In the genomic region with DNA sequence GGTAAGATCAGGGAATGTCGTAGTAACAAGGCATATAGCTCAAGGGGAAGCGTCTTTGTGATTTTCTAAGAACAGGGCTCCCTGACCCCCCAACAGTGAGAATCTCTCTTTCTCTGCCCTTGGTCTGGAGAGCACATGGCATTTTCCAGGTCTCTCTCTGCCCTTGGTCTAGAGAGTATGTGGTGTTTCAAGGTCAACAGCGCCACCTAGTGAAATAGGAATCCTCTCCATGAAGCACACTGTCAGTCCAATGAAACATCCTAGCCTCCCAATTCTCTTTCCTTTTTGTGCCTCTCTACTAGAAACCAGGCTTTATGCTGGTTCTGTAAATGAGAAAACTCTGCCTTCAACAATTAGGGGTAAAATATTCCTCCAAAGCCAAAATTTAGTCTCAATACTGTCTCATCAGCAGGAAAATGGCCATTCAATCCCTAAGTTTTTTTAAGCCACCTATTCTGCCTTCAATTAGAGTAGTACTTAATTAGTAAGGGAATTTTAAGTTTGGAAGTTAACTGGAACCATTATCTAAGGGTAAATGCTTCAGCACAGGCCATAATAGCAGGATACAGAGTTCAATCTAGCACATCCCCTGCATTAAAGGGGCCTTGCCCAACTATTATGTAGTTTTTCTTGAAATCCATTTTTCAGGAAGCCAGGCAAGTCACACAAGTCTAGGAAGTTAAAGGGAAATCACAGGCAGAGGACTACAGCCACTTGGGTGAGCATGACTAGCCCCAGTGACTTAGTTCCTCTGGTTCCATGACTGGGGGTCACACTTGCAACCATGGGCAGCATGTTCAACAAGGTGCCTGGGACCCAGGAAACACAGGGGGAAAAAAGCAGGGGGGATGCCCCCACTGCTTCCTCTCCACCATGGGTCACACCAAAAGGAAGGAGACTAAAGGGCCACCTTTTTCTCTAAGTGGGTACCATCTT, we compare ENCODE assay signal across 8 cellular contexts. TPM values are rescaled to one million over a fixed set of nuclear protein-coding genes. Genes with fewer than 3 reads are reported as not detected.
DNase-seq lines count a peak whose midpoint lies in the region; ATAC-seq, FAIRE-seq and TF ChIP-seq lines count a peak whose summit lies in the region.

No MANE protein-coding gene starts in this region.

- no peak for DNase-seq in D721Med (ENCODE audit: insufficient read length, low spot score)
- peak; percentile 86 for DNase-seq in Karpas-422
- DNase-seq in RPMI7951 (ENCODE audit: low read depth) = peak; percentile 68
- DNase-seq in mammary epithelial cell = peak; percentile 63
- DNase-seq in left lung = no peak
- DNase-seq in HPDE6-E6E7 (ENCODE audit: extremely low spot score) = no peak

- H3K9me3 ChIP-seq in Karpas-422 (ENCODE audit: low read length) = peaks cover 6% of the 10 kb centered on the region; the same call in 1 of the 2 replicates
- H3K9me3 ChIP-seq in mammary epithelial cell (replicated peaks; ENCODE audit: insufficient read depth, low read length) = no peaks in the 10 kb centered on the region
- peaks cover 0 to 47% of the 10 kb centered on the region in 2 donors for H3K9me3 ChIP-seq in left lung

- H3K27me3 ChIP-seq in Karpas-422 (ENCODE audit: low read length) = no peaks in the 10 kb centered on the region
- no peaks in the 10 kb centered on the region for H3K27me3 ChIP-seq in mammary epithelial cell (ENCODE audit: insufficient read depth, low read length)
- H3K27me3 ChIP-seq in left lung = no peaks in the 10 kb centered on the region

- H4K20me1 ChIP-seq in Karpas-422 (ENCODE audit: insufficient read depth, low read depth, low read length) = no peaks in the 10 kb centered on the region
- H4K20me1 ChIP-seq in mammary epithelial cell (ENCODE audit: insufficient read depth, low read length) = no peaks in the 10 kb centered on the region

- intact Hi-C loops in mammary epithelial cell (cut with micrococcal nuclease) = loop anchor here (1.0 to 10.0 kb wide), 5 partner anchors 197 to 973 kb away; no protein-coding TSS in a partner anchor
- intact Hi-C loops in left lung (cut with DNase I) = loop anchor here in 1 of 2 donors (10.0 kb wide), 1 partner anchor 773 kb away; no protein-coding TSS in a partner anchor

- FAIRE-seq in D721Med (lab: Jason Lieb, UNC) = peak; percentile 98

- CTCF ChIA-PET in mammary epithelial cell (lab: Charles Lee; ENCODE audit: low non-redundant PET) = no interaction called here

- H3K79me2 ChIP-seq in Karpas-422 (ENCODE audit: low read length) = peaks cover 74% of the 10 kb centered on the region
- H3K79me2 ChIP-seq in mammary epithelial cell (ENCODE audit: insufficient read depth, low read length) = peaks cover 40% of the 10 kb centered on the region

- no TSS peak for BruUV-seq in mammary epithelial cell (replicated peaks; lab: Mats Ljungman, UMichigan)

- H2AFZ ChIP-seq in Karpas-422 (ENCODE audit: low read length) (no peak overlapping the region), mammary epithelial cell (ENCODE audit: low read depth, low read length) (peak overlapping the region; percentile 3)

- H3K4me1 ChIP-seq in Karpas-422 (ENCODE audit: low read length) (no peaks in the 10 kb centered on the region), mammary epithelial cell (ENCODE audit: insufficient read depth, low read length) (no peaks in the 10 kb centered on the region), left lung (no peaks in the 10 kb centered on the region)

- H3K9me2 ChIP-seq in Karpas-422 (replicated peaks; ENCODE audit: insufficient read depth, low read length) = no peaks in the 10 kb centered on the region

- peaks cover 22% of the 10 kb centered on the region for H3K36me3 ChIP-seq in Karpas-422 (ENCODE audit: insufficient read depth, low read length)
- H3K36me3 ChIP-seq in mammary epithelial cell (ENCODE audit: insufficient read depth, low read length) = no peaks in the 10 kb centered on the region
- H3K36me3 ChIP-seq in left lung = peaks cover 0 to 34% of the 10 kb centered on the region in 2 donors

- in situ Hi-C loops in mammary epithelial cell (cut with MboI; ENCODE audit: low sequenced_read_pairs in 2 of 2) = loop anchor here (25.0 kb wide), 1 partner anchor 761 kb away; no protein-coding TSS in a partner anchor

- H3K9ac ChIP-seq in Karpas-422 (ENCODE audit: low read length) (no peak overlapping the region), mammary epithelial cell (ENCODE audit: insufficient read depth, low read length) (no peak overlapping the region)

- 50% methylated on average over 2 of the region's 3 CpGs for WGBS in mammary epithelial cell (ENCODE audit: low coverage, missing lambda C conversion rate)

- dilution Hi-C loops in mammary epithelial cell (cut with HindIII; ENCODE audit: low sequenced_read_pairs) = loop anchor here (25.0 kb wide), 1 partner anchor 386 kb away; no protein-coding TSS in a partner anchor

- H3K27ac ChIP-seq in Karpas-422 (ENCODE audit: low read length) = no peak overlapping the region
- no peak overlapping the region for H3K27ac ChIP-seq in mammary epithelial cell (ENCODE audit: insufficient read depth, low read depth, low read length)
- H3K27ac ChIP-seq in left lung = no peak overlapping the region

- TF ChIP-seq CTCF in D721Med (IDR thresholded peaks at IDR 0.05; ENCODE audit: insufficient read depth, missing control alignments) (peak; percentile 57), mammary epithelial cell (conservative IDR thresholded peaks at IDR 0.05 in 1 of 2, IDR thresholded peaks at IDR 0.05 in 1 of 2; ENCODE audit: extremely low read depth in 1 of 2, insufficient read depth in 1 of 2, low read depth in 1 of 2, low read length in 2 of 2) (peak; percentile 71 to 72), left lung (IDR thresholded peaks at IDR 0.05) (peak; percentile 34 to 61)

- H3K4me3 ChIP-seq in Karpas-422 (ENCODE audit: low read length) (no peak overlapping the region), mammary epithelial cell (replicated peaks in 1 of 3; ENCODE audit: insufficient read depth in 1 of 3, low read depth in 2 of 3, low read length in 3 of 3) (no peak overlapping the region), left lung (no peak overlapping the region)

- ATAC-seq in left lung = peak; percentile 85
- ATAC-seq in GM18868 (IDR thresholded peaks at IDR 0.05; ENCODE audit: unreplicated experiment) = no peak
- no peak for ATAC-seq in HG03280 (IDR thresholded peaks at IDR 0.05; ENCODE audit: unreplicated experiment)

- H3K4me2 ChIP-seq in Karpas-422 (ENCODE audit: low read depth, low read length, poor library complexity, severe bottlenecking) (no peak overlapping the region), mammary epithelial cell (ENCODE audit: insufficient read depth, low read depth, low read length) (no peak overlapping the region)

RNA-seq across cellular contexts. Expression of gene DYM, which starts 12.4 kb away (rescaled TPM):
- total RNA-seq in Karpas-422 (2014; rRNA removed; shearing (Covaris generic); ENCODE audit: low replicate concordance) = 92.4 and 117 TPM in 2 replicates
- 29.8 and 52.7 TPM in 2 replicates for total RNA-seq in RPMI7951 (2014; rRNA removed; shearing (Covaris generic))
- total RNA-seq in mammary epithelial cell (10 to 100 TPM; 45.5 to 58.0 TPM), left lung (10 to 100 TPM; 55.0 to 64.2 TPM)
- 24.2 TPM for polyA plus RNA-seq in mammary epithelial cell
- 130 TPM for polyA minus RNA-seq in mammary epithelial cell

RNA-seq across cellular contexts. Expression of gene C18orf32, which starts 39.0 kb away (rescaled TPM):
- total RNA-seq in Karpas-422 (2014; rRNA removed; shearing (Covaris generic); ENCODE audit: low replicate concordance) = 21.0 and 24.9 TPM in 2 replicates
- total RNA-seq in RPMI7951 (2014; rRNA removed; shearing (Covaris generic)) = 22.0 and 27.9 TPM in 2 replicates
- 10 to 100 TPM; 17.3 to 32.2 TPM for total RNA-seq in mammary epithelial cell
- 12.1 TPM for polyA plus RNA-seq in mammary epithelial cell
- 1.7 TPM for polyA minus RNA-seq in mammary epithelial cell
- 10 to 100 TPM; 65.2 to 78.6 TPM for total RNA-seq in left lung

RNA-seq across cellular contexts. Expression of gene RPL17, which starts 44.2 kb away (rescaled TPM):
- 3,471 and 4,272 TPM in 2 replicates for total RNA-seq in Karpas-422 (2014; rRNA removed; shearing (Covaris generic); ENCODE audit: low replicate concordance)
- 1,702 and 1,722 TPM in 2 replicates for total RNA-seq in RPMI7951 (2014; rRNA removed; shearing (Covaris generic))
- total RNA-seq in mammary epithelial cell (1,000 to 10,000 TPM; 1,496 to 1,607 TPM), left lung (1,000 to 10,000 TPM; 1,308 to 1,365 TPM)
- polyA plus RNA-seq in mammary epithelial cell = 3,892 TPM
- 979 TPM for polyA minus RNA-seq in mammary epithelial cell

Comparison
In these comparisons a context has a peak if more than half of its experiments do, and no peak if none do; other contexts are left out.
1. DNase-seq: peak in Karpas-422 (single experiment), RPMI7951 (single experiment) and mammary epithelial cell (single experiment); none in D721Med (single experiment), left lung (0 of 2) and HPDE6-E6E7 (single experiment).
2. Peak in every context shown above with its lines, with median percentiles within 50 percentile points of each other: CTCF ChIP-seq.